Comparison of ENCODE assay signal across 29 cellular contexts in genomic region chr2:49780949-49781348, GRCh38.
"Had no signal": no experiment of that assay in that cellular context is flagged by ENCODE, and none has a peak within 500 bp of the region (broad histone marks: within the 10 kb centered on the region; RNA-seq: fewer than 3 reads in every experiment).

No MANE protein-coding gene starts in this region.

- ATAC-seq: effector memory CD8-positive, alpha-beta T cell; esophagus mucosa; foreskin keratinocyte; gastrocnemius medialis; gastroesophageal sphincter; heart left ventricle; heart right ventricle had no signal

- DNase-seq: colonic mucosa; cortex of kidney; dermis blood vessel endothelial cell; dorsolateral prefrontal cortex; effector CD4-positive, alpha-beta T cell; effector CD8-positive, alpha-beta T cell; effector memory CD4-positive, alpha-beta T cell; effector memory CD8-positive, alpha-beta T cell; endodermal cell; erythroblast; esophagus squamous epithelium; foreskin fibroblast; foreskin keratinocyte; foreskin melanocyte; gastrocnemius medialis; glutamatergic neuron; head of caudate nucleus; heart left ventricle; heart right ventricle had no signal

- H3K9me3 Mint-ChIP-seq: endodermal cell had no signal

- H3K27me3 Mint-ChIP-seq: dendritic cell treated with granulocyte-macrophage colony-stimulating factor and Interleukin-4, amounts not matched to agents 40 ng/mL and 50 ng/mL, for 4 days; effector memory CD8-positive, alpha-beta T cell had no signal

- H3K9me3 ChIP-seq: colonic mucosa, esophagus muscularis mucosa, esophagus squamous epithelium, gastrocnemius medialis, gastroesophageal sphincter, heart left ventricle had no signal

- H3K4me1 ChIP-seq: colonic mucosa, esophagus muscularis mucosa, esophagus squamous epithelium, foreskin keratinocyte, gastrocnemius medialis, gastroesophageal sphincter, heart left ventricle, heart right ventricle had no signal

- H3K4me3 Mint-ChIP-seq: dendritic cell treated with granulocyte-macrophage colony-stimulating factor and Interleukin-4, amounts not matched to agents 40 ng/mL and 50 ng/mL, for 4 days; effector memory CD8-positive, alpha-beta T cell; endodermal cell had no signal

- H3K27ac ChIP-seq: colonic mucosa, coronary artery, dorsolateral prefrontal cortex, epithelial cell of prostate, esophagus muscularis mucosa, esophagus squamous epithelium, foreskin keratinocyte, gastrocnemius medialis, gastroesophageal sphincter, heart left ventricle, heart right ventricle had no signal

- H3K27me3 ChIP-seq: colonic mucosa, dorsolateral prefrontal cortex, esophagus muscularis mucosa, esophagus squamous epithelium, foreskin keratinocyte, gastrocnemius medialis, gastroesophageal sphincter, heart left ventricle, heart right ventricle had no signal

- H3K27ac Mint-ChIP-seq: dendritic cell treated with granulocyte-macrophage colony-stimulating factor and Interleukin-4, amounts not matched to agents 40 ng/mL and 50 ng/mL, for 4 days; effector memory CD8-positive, alpha-beta T cell; endodermal cell had no signal

- H3K36me3 ChIP-seq: colonic mucosa, esophagus muscularis mucosa, esophagus squamous epithelium, gastrocnemius medialis, gastroesophageal sphincter, heart left ventricle, heart right ventricle had no signal

- FAIRE-seq: colon, endometrium, endothelial cell of umbilical vein, frontal cortex had no signal

- H3K4me3 ChIP-seq: colonic mucosa, coronary artery, dorsolateral prefrontal cortex, esophagus muscularis mucosa, esophagus squamous epithelium, gastrocnemius medialis, gastroesophageal sphincter, heart left ventricle, heart right ventricle had no signal
